ENCODE assay signal across 8 cellular contexts in the genomic region with DNA sequence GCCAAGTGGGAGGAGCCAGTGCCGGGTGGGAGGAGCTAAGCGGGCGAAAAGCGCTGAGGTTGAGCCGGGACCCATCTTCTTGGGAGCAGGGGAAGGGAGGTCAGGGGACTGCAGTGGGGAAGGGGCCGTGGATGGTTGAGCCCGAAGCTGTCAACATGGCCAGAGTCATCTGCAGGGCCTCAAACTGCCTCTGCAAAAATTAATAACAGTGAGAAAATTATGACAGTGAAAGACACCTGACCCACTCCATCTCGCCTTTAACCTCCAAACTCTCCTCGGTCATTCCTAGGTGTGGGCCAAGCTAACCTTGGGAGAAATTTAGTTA. TPM values are rescaled to one million over a fixed set of nuclear protein-coding genes. Genes with fewer than 3 reads are reported as not detected.
DNase-seq lines count a peak whose midpoint lies in the region; ATAC-seq, FAIRE-seq and TF ChIP-seq lines count a peak whose summit lies in the region.

No MANE protein-coding gene starts in this region.

- POLR2A ChIA-PET in K562 (lab: Yijun Ruan, JAX) = interaction anchor here (0.6 to 1.2 kb wide), 3 partner anchors 9 to 30 kb away, joined by 3 to 7 read pairs (median 3); a partner anchor contains a TSS

- peak overlapping the region; percentile 94 for H3K27ac Mint-ChIP-seq in activated naive CD4-positive, alpha-beta T cell treated with anti-CD3 and anti-CD28 coated beads, Interleukin-2, amount 50 U/mL, for 24 hours

- peaks cover 25% of the 10 kb centered on the region for H3K4me1 Mint-ChIP-seq in activated naive CD4-positive, alpha-beta T cell treated with anti-CD3 and anti-CD28 coated beads, Interleukin-2, amount 50 U/mL, for 24 hours

- H3K9me3 ChIP-seq in K562 (replicated peaks; ENCODE audit: control insufficient read depth, insufficient read depth, low read depth, low read length) (peaks cover 10% of the 10 kb centered on the region; the same call in 1 of the 2 replicates), mucosa of descending colon (peaks cover 9% of the 10 kb centered on the region), upper lobe of left lung (peaks cover 4 to 17% (median 8%) of the 10 kb centered on the region in 4 donors)

- no peaks in the 10 kb centered on the region for H3K36me3 ChIP-seq in K562 (ENCODE audit: control insufficient read depth, insufficient read depth, low read length)
- H3K36me3 ChIP-seq in mucosa of descending colon (ENCODE audit: low read depth) = no peaks in the 10 kb centered on the region
- H3K36me3 ChIP-seq in upper lobe of left lung = no peaks in the 10 kb centered on the region

- no peak for DNase-seq in activated naive CD4-positive, alpha-beta T cell (lab: John Stamatoyannopoulos, UW)
- DNase-seq in K562 (ENCODE audit: extremely low read depth in 1 of 4, low spot score in 3 of 4) (no peak), mucosa of descending colon (no peak), upper lobe of left lung (no peak), foreskin melanocyte (no peak), NCI-H187 treated with DMSO at 0.1 percent for 48 hours (lab: John Stamatoyannopoulos, UW) (no peak)

- intact Hi-C loops in K562 (cut with micrococcal nuclease) (no loop called here), mucosa of descending colon (cut with DNase I, micrococcal nuclease) (no loop called here)

- H3K4me3 Mint-ChIP-seq in activated naive CD4-positive, alpha-beta T cell treated with anti-CD3 and anti-CD28 coated beads, Interleukin-2, amount 50 U/mL, for 24 hours = peak overlapping the region; percentile 91

- H3K36me3 Mint-ChIP-seq in activated naive CD4-positive, alpha-beta T cell treated with anti-CD3 and anti-CD28 coated beads, Interleukin-2, amount 50 U/mL, for 24 hours = peaks cover 18% of the 10 kb centered on the region

- peak overlapping the region; percentile 76 to 94 for H3K9ac ChIP-seq in K562 (ENCODE audit: insufficient read depth in 1 of 2, low read depth in 2 of 2, low read length in 2 of 2)

- H3K27ac ChIP-seq in K562 (ENCODE audit: extremely low read depth, low read depth, low read length) (no peak overlapping the region; the same call in 2 of the 3 replicates), upper lobe of left lung (peak overlapping the region; percentile 89 to 95 (median 90))

- CTCF ChIA-PET in K562 (lab: Yijun Ruan, JAX; ENCODE audit: low intra/inter-chr PET ratio) = no interaction called here

- H3K79me2 ChIP-seq in K562 (ENCODE audit: control insufficient read depth, insufficient read depth, low read length) = no peaks in the 10 kb centered on the region

- TF ChIP-seq CTCF in K562 (IDR thresholded peaks at IDR 0.05 in 2 of 3, conservative IDR thresholded peaks at IDR 0.05 in 1 of 3; ENCODE audit: insufficient read depth in 2 of 3, low read depth in 1 of 3, low read length in 3 of 3) = no peak
- TF ChIP-seq CTCF in mucosa of descending colon (IDR thresholded peaks at IDR 0.05) = no peak
- no peak for TF ChIP-seq CTCF in upper lobe of left lung (IDR thresholded peaks at IDR 0.05)

- BruUV-seq in K562 (replicated peaks; lab: Mats Ljungman, UMichigan) = no TSS peak

- peak overlapping the region; percentile 95 for H2AFZ ChIP-seq in K562 (ENCODE audit: low read depth, low read length)

- FAIRE-seq in K562 (lab: Jason Lieb, UNC) = no peak

- no peaks in the 10 kb centered on the region for H3K9me1 ChIP-seq in K562 (ENCODE audit: control insufficient read depth, insufficient read depth, low read length)

- ATAC-seq in K562 = no peak
- ATAC-seq in mucosa of descending colon = no peak
- no peak for ATAC-seq in upper lobe of left lung (ENCODE audit: low FRiP score in 2 of 2)
- ATAC-seq in GM21619 (IDR thresholded peaks at IDR 0.05; ENCODE audit: unreplicated experiment) = no peak

- 20% methylated on average over 9 of the region's 9 CpGs for WGBS in K562 (ENCODE audit: insufficient coverage, low coverage, missing lambda C conversion rate)
- 12% methylated on average over 9 of the region's 9 CpGs for WGBS in upper lobe of left lung, 2 donors

- in situ Hi-C loops in K562 (cut with MboI) = no loop called here

- H3K4me3 ChIP-seq in K562 (peak overlapping the region; percentile 60), mucosa of descending colon (peak overlapping the region; percentile 43), upper lobe of left lung (peak overlapping the region; percentile 2 to 70 (median 57))

- H3K27me3 ChIP-seq in K562 (ENCODE audit: control insufficient read depth in 2 of 2, insufficient read depth in 2 of 2, low read length in 2 of 2) (peaks cover 2 to 10% of the 10 kb centered on the region in 2 experiments; a peak in 3 of 5 replicates), upper lobe of left lung (no peaks in the 10 kb centered on the region)

- H3K9me3 Mint-ChIP-seq in activated naive CD4-positive, alpha-beta T cell treated with anti-CD3 and anti-CD28 coated beads, Interleukin-2, amount 50 U/mL, for 24 hours = peaks cover 20% of the 10 kb centered on the region

- peak overlapping the region; percentile 88 for H3K4me2 ChIP-seq in K562 (ENCODE audit: insufficient read depth, low read length)

- H3K27me3 Mint-ChIP-seq in activated naive CD4-positive, alpha-beta T cell treated with anti-CD3 and anti-CD28 coated beads, Interleukin-2, amount 50 U/mL, for 24 hours = no peaks in the 10 kb centered on the region

- H4K20me1 ChIP-seq in K562 (replicated peaks; ENCODE audit: control insufficient read depth, insufficient read depth, low read length) = no peaks in the 10 kb centered on the region

- TF ChIP-seq POLR2A in K562 (conservative IDR thresholded peaks at IDR 0.05) (no peak), upper lobe of left lung (IDR thresholded peaks at IDR 0.05) (no peak)

- no peak for TF ChIP-seq EP300 in K562 (IDR thresholded peaks at IDR 0.05; ENCODE audit: low read length)
- no peak for TF ChIP-seq EP300 in upper lobe of left lung (IDR thresholded peaks at IDR 0.05)

- no peak for TF ChIP-seq RAD21 in K562 (CRISPR knock-in tag; conservative IDR thresholded peaks at IDR 0.05 in 1 of 2, IDR thresholded peaks at IDR 0.05 in 1 of 2)

- H3K4me1 ChIP-seq in K562 (replicated peaks in 1 of 2; ENCODE audit: control insufficient read depth in 2 of 2, insufficient read depth in 2 of 2, low read length in 2 of 2) (peaks cover 6 to 11% of the 10 kb centered on the region in 2 experiments; a peak in 3 of 5 replicates), mucosa of descending colon (ENCODE audit: low read depth) (peaks cover 8% of the 10 kb centered on the region), upper lobe of left lung (peaks cover 4 to 27% (median 9%) of the 10 kb centered on the region in 4 donors)

RNA-seq across cellular contexts. Expression of a gene that starts 30.1 kb away (rescaled TPM):
- 18.2 and 26.5 TPM in 2 replicates for total RNA-seq in K562 (2011; cell fraction: chromatin; rRNA removed; ENCODE audit: low replicate concordance)
- 11.3 and 15.8 TPM in 2 replicates for total RNA-seq in K562 (2011; cell fraction: nucleolus; rRNA removed)
- total RNA-seq in K562 (2011; cell fraction: nucleoplasm; rRNA removed) = 13.1 and 14.7 TPM in 2 replicates
- 5.1 and 5.7 TPM in 2 replicates for total RNA-seq in K562 (2014; rRNA removed)
- total RNA-seq in K562 (2014; rRNA removed; fragmentation: Illumina TruSeq; extraction: Trizol) = 5.6 and 7.1 TPM in 2 replicates
- total RNA-seq in K562 (2015; rRNA removed; fragmentation: Illumina TruSeq; extraction: Trizol) = 6.6 and 6.7 TPM in 2 replicates
- total RNA-seq in K562 (2021) = 5.4 TPM in 2 replicates
- 3.5 and 4.0 TPM in 2 replicates for polyA plus RNA-seq in K562 (2011; rRNA removed)
- 1.5 and 1.8 TPM in 2 replicates for polyA plus RNA-seq in K562 (2011; cell fraction: cytosol; rRNA removed)
- 3.9 and 4.8 TPM in 2 replicates for polyA plus RNA-seq in K562 (2011; cell fraction: nucleus; rRNA removed)
- 1.7 and 1.9 TPM in 2 replicates for polyA plus RNA-seq in K562 (2012)
- polyA plus RNA-seq in K562 (2014; fragmentation: Illumina TruSeq; extraction: Trizol) = 2.6 and 3.0 TPM in 2 replicates
- polyA plus RNA-seq in K562 (2014; fragmentation: Nextera tagmentation; extraction: Ambion mirVana) = 1 to 10 TPM; 3.8 to 4.4 TPM
- 2.2 and 2.8 TPM in 2 replicates for polyA plus RNA-seq in K562 (2014; rRNA removed)
- polyA minus RNA-seq in K562 (2011; rRNA and poly(A)+ RNA removed) = 14.2 and 15.5 TPM in 2 replicates
- 3.4 and 5.3 TPM in 2 replicates for polyA minus RNA-seq in K562 (2011; cell fraction: cytosol; rRNA and poly(A)+ RNA removed)
- polyA minus RNA-seq in K562 (2011; cell fraction: nucleus; rRNA and poly(A)+ RNA removed) = 7.3 and 10.6 TPM in 2 replicates
- total RNA-seq in mucosa of descending colon = 10 to 100 TPM in 1 of 3 donors, 1 to 10 TPM in 2; 8.5 to 10.3 (median 9.8) TPM
- total RNA-seq in upper lobe of left lung = 10 to 100 TPM in 3 of 6 donors, 1 to 10 TPM in 3; 2.4 to 22.0 (median 9.9) TPM

RNA-seq across cellular contexts. Expression of a gene that starts 41.1 kb away (rescaled TPM):
- not detected in 2 replicates for total RNA-seq in K562 (2011; cell fraction: chromatin; rRNA removed; ENCODE audit: low replicate concordance)
- total RNA-seq in K562 (2011; cell fraction: nucleolus; rRNA removed) = not detected in 2 replicates
- total RNA-seq in K562 (2011; cell fraction: nucleoplasm; rRNA removed) = not detected in 2 replicates
- total RNA-seq in K562 (2014; rRNA removed) = not detected in 2 replicates
- not detected in 2 replicates for total RNA-seq in K562 (2014; rRNA removed; fragmentation: Illumina TruSeq; extraction: Trizol)
- not detected in 2 replicates for total RNA-seq in K562 (2015; rRNA removed; fragmentation: Illumina TruSeq; extraction: Trizol)
- total RNA-seq in K562 (2021) = not detected in 2 replicates
- polyA plus RNA-seq in K562 (2011; rRNA removed) = not detected in 2 replicates
- polyA plus RNA-seq in K562 (2011; cell fraction: cytosol; rRNA removed) = not detected in 2 replicates
- not detected in 2 replicates for polyA plus RNA-seq in K562 (2011; cell fraction: nucleus; rRNA removed)
- not detected in 2 replicates for polyA plus RNA-seq in K562 (2012)
- not detected in 2 replicates for polyA plus RNA-seq in K562 (2014; fragmentation: Illumina TruSeq; extraction: Trizol)
- polyA plus RNA-seq in K562 (2014; fragmentation: Nextera tagmentation; extraction: Ambion mirVana) = not detected
- polyA plus RNA-seq in K562 (2014; rRNA removed) = not detected in 2 replicates
- polyA minus RNA-seq in K562 (2011; rRNA and poly(A)+ RNA removed) = not detected in 2 replicates
- polyA minus RNA-seq in K562 (2011; cell fraction: cytosol; rRNA and poly(A)+ RNA removed) = not detected in 2 replicates
- polyA minus RNA-seq in K562 (2011; cell fraction: nucleus; rRNA and poly(A)+ RNA removed) = not detected in 2 replicates
- total RNA-seq in mucosa of descending colon = not detected
- not detected for total RNA-seq in upper lobe of left lung

RNA-seq across cellular contexts. Expression of a gene that starts 50.4 kb away (rescaled TPM):
- not detected in 2 replicates for total RNA-seq in K562 (2011; cell fraction: chromatin; rRNA removed; ENCODE audit: low replicate concordance)
- not detected in 2 replicates for total RNA-seq in K562 (2011; cell fraction: nucleolus; rRNA removed)
- total RNA-seq in K562 (2011; cell fraction: nucleoplasm; rRNA removed) = not detected in 2 replicates
- total RNA-seq in K562 (2014; rRNA removed) (not detected in 2 replicates), K562 (2014; rRNA removed; fragmentation: Illumina TruSeq; extraction: Trizol) (not detected in 2 replicates), K562 (2015; rRNA removed; fragmentation: Illumina TruSeq; extraction: Trizol) (not detected in 2 replicates), K562 (2021) (not detected in 2 replicates), mucosa of descending colon (not detected), upper lobe of left lung (not detected)
- polyA plus RNA-seq in K562 (2011; rRNA removed) (not detected in 2 replicates), K562 (2014; fragmentation: Illumina TruSeq; extraction: Trizol) (not detected in 2 replicates), K562 (2014; fragmentation: Nextera tagmentation; extraction: Ambion mirVana) (not detected), K562 (2014; rRNA removed) (not detected in 2 replicates)
- polyA plus RNA-seq in K562 (2011; cell fraction: cytosol; rRNA removed) = not detected in 2 replicates
- polyA plus RNA-seq in K562 (2011; cell fraction: nucleus; rRNA removed) = not detected in 2 replicates
- not detected in 2 replicates for polyA plus RNA-seq in K562 (2012)
- polyA minus RNA-seq in K562 (2011; rRNA and poly(A)+ RNA removed) = not detected in 2 replicates
- not detected in 2 replicates for polyA minus RNA-seq in K562 (2011; cell fraction: cytosol; rRNA and poly(A)+ RNA removed)
- not detected in 2 replicates for polyA minus RNA-seq in K562 (2011; cell fraction: nucleus; rRNA and poly(A)+ RNA removed)

RNA-seq across cellular contexts. Expression of a gene that starts 59.6 kb away (rescaled TPM):
- not detected in 2 replicates for total RNA-seq in K562 (2011; cell fraction: chromatin; rRNA removed; ENCODE audit: low replicate concordance)
- not detected in 2 replicates for total RNA-seq in K562 (2011; cell fraction: nucleolus; rRNA removed)
- not detected in 2 replicates for total RNA-seq in K562 (2011; cell fraction: nucleoplasm; rRNA removed)
- total RNA-seq in K562 (2014; rRNA removed) (not detected in 2 replicates), K562 (2014; rRNA removed; fragmentation: Illumina TruSeq; extraction: Trizol) (not detected in 2 replicates), K562 (2015; rRNA removed; fragmentation: Illumina TruSeq; extraction: Trizol) (not detected in 2 replicates), K562 (2021) (not detected in 2 replicates), mucosa of descending colon (not detected), upper lobe of left lung (not detected)
- polyA plus RNA-seq in K562 (2011; rRNA removed) (not detected in 2 replicates), K562 (2014; fragmentation: Illumina TruSeq; extraction: Trizol) (not detected in 2 replicates), K562 (2014; fragmentation: Nextera tagmentation; extraction: Ambion mirVana) (not detected), K562 (2014; rRNA removed) (not detected in 2 replicates)
- polyA plus RNA-seq in K562 (2011; cell fraction: cytosol; rRNA removed) = not detected in 2 replicates
- polyA plus RNA-seq in K562 (2011; cell fraction: nucleus; rRNA removed) = not detected in 2 replicates
- polyA plus RNA-seq in K562 (2012) = not detected in 2 replicates
- polyA minus RNA-seq in K562 (2011; rRNA and poly(A)+ RNA removed) = not detected in 2 replicates
- not detected in 2 replicates for polyA minus RNA-seq in K562 (2011; cell fraction: cytosol; rRNA and poly(A)+ RNA removed)
- not detected in 2 replicates for polyA minus RNA-seq in K562 (2011; cell fraction: nucleus; rRNA and poly(A)+ RNA removed)
